15 cellular contexts compared by ENCODE assay signal in the genomic region with DNA sequence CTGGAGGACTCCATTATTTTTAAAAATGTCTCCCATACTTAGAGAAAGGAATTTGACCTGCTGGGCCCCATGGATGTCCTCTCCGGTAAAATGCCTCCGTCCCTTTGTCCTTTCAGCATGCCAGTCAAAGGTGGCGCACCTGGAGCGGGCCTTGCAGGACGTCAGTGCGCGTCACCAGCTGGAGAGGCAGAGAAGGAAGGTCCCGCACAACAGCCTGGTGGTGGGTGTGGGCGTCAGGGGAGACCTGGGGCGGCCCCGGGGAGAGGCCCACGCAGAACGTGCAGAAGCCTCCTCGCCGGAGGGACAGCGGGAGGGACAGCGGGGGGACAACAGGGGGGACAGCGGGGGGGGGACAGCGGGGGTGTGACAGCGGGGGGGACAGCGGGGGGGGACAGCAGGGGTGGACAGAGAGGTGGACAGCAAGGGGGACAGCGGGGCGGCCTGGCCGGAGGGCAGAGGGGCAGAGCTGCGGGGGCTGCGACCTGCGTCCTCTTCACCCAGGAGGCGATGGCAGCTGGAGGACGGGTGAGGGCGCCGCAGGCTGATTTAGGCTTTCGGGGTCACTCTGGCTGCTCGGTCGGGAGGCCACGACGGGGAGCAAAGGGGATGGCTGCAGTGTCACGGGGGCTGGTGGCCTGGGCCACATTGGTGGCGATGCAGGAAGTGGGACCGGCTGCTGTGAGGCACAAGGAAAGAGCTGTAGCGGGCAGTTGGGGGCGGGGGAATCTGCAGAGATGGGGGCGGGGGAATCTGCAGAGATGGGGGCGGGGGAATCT. TPM values are rescaled to one million over a fixed set of nuclear protein-coding genes. Genes with fewer than 3 reads are reported as not detected.
DNase-seq lines count a peak whose midpoint lies in the region; ATAC-seq and TF ChIP-seq lines count a peak whose summit lies in the region.
"Had no signal": no experiment of that assay in that cellular context is flagged by ENCODE, and none has a peak within 500 bp of the region (broad histone marks: within the 10 kb centered on the region; RNA-seq: fewer than 3 reads in every experiment).

No MANE protein-coding gene starts in this region.

- H3K4me1 ChIP-seq in ES-I3 (ENCODE audit: insufficient read depth, low read length) (peaks cover 6% of the 10 kb centered on the region; the same call in 1 of the 2 replicates), psoas muscle (no peaks in the 10 kb centered on the region), heart right ventricle (peaks cover 0 to 19% (median 8%) of the 10 kb centered on the region in 9 donors)
- H3K4me1 ChIP-seq: body of pancreas had no signal

- peaks cover 0 to 28% (median 0%) of the 10 kb centered on the region in 3 donors for H3K27me3 ChIP-seq in psoas muscle (ENCODE audit: insufficient read depth in 3 of 3, low read length in 2 of 3)
- peaks cover 0 to 16% (median 0%) of the 10 kb centered on the region in 7 donors for H3K27me3 ChIP-seq in heart right ventricle
- H3K27me3 ChIP-seq: body of pancreas had no signal

- intact Hi-C loops in psoas muscle (cut with DNase I): no loop called here
- intact Hi-C loops in heart right ventricle (cut with DNase I): no loop called here

- no peak overlapping the region for H3K27ac ChIP-seq in psoas muscle
- H3K27ac ChIP-seq in heart right ventricle: no peak overlapping the region
- H3K27ac ChIP-seq: body of pancreas had no signal

- H3K9me3 ChIP-seq in ES-I3 (ENCODE audit: control insufficient read depth, insufficient read depth, low read length) (no peaks in the 10 kb centered on the region), psoas muscle (no peaks in the 10 kb centered on the region), heart right ventricle (no peaks in the 10 kb centered on the region)
- H3K9me3 ChIP-seq: body of pancreas had no signal

- no peak for ATAC-seq in psoas muscle
- ATAC-seq in heart right ventricle: no peak
- ATAC-seq in GM18909 (IDR thresholded peaks at IDR 0.05; ENCODE audit: poor library complexity, unreplicated experiment): no peak
- ATAC-seq: body of pancreas, right cardiac atrium had no signal

- DNase-seq in NCI-H69 (lab: John Stamatoyannopoulos, UW) (peak; percentile 59), globus pallidus (ENCODE audit: low spot score) (peak; percentile 73), psoas muscle (no peak), ureter (ENCODE audit: low spot score) (no peak), heart right ventricle (no peak)
- DNase-seq: activated CD4-positive, alpha-beta T cell treated with anti-CD3 and anti-CD28 coated beads, Interleukin-2, amount 50 U/mL, for 4 hours; activated gamma-delta T cell; body of pancreas; CD4-positive, alpha-beta T cell; effector CD8-positive, alpha-beta T cell; MM.1S; NCI-H345; right cardiac atrium had no signal

- no peaks in the 10 kb centered on the region for H3K36me3 ChIP-seq in ES-I3 (ENCODE audit: insufficient read depth, low read length)
- no peaks in the 10 kb centered on the region for H3K36me3 ChIP-seq in psoas muscle (ENCODE audit: insufficient read depth in 1 of 2, low read depth in 1 of 2)
- H3K36me3 ChIP-seq in heart right ventricle: no peaks in the 10 kb centered on the region

- WGBS in psoas muscle, 3 donors: 51 to 65% (median 55%) methylated on average over 32 to 43 of the region's 43 CpGs
- 61 to 84% methylated on average over 41 to 43 of the region's 43 CpGs for WGBS in heart right ventricle, 2 donors

- TF ChIP-seq CTCF in psoas muscle (IDR thresholded peaks at IDR 0.05) (no peak), heart right ventricle (IDR thresholded peaks at IDR 0.05) (no peak)

- peak overlapping the region; percentile 38; the same call in 1 of the 2 replicates for H3K9ac ChIP-seq in ES-I3 (ENCODE audit: low read depth, low read length)

- H3K4me3 ChIP-seq in psoas muscle: peak overlapping the region; percentile 15
- no peak overlapping the region for H3K4me3 ChIP-seq in heart right ventricle
- H3K4me3 ChIP-seq: body of pancreas had no signal

RNA-seq across cellular contexts. Expression of gene KIF25, which starts 0.9 kb away (rescaled TPM):
- total RNA-seq in psoas muscle (under 1 TPM in 2 of 4 donors, not detected in 2; 0.20 to 0.43 TPM), ureter (not detected), heart right ventricle (under 1 TPM in 6 of 10 donors, not detected in 4; 0.18 to 0.80 (median 0.39) TPM)
- polyA plus RNA-seq in psoas muscle (under 1 TPM; 0.10 to 0.23 (median 0.14) TPM), heart right ventricle (under 1 TPM; 0.38 to 0.95 TPM)
- total RNA-seq: CD4-positive, alpha-beta T cell had no signal

Comparison
In these comparisons a context has a peak if more than half of its experiments do, and no peak if none do; other contexts are left out.
1. DNase-seq: peak in NCI-H69 (single experiment) and globus pallidus (single experiment); none in psoas muscle (0 of 2), ureter (single experiment) and heart right ventricle (0 of 2).